In the genomic region with DNA sequence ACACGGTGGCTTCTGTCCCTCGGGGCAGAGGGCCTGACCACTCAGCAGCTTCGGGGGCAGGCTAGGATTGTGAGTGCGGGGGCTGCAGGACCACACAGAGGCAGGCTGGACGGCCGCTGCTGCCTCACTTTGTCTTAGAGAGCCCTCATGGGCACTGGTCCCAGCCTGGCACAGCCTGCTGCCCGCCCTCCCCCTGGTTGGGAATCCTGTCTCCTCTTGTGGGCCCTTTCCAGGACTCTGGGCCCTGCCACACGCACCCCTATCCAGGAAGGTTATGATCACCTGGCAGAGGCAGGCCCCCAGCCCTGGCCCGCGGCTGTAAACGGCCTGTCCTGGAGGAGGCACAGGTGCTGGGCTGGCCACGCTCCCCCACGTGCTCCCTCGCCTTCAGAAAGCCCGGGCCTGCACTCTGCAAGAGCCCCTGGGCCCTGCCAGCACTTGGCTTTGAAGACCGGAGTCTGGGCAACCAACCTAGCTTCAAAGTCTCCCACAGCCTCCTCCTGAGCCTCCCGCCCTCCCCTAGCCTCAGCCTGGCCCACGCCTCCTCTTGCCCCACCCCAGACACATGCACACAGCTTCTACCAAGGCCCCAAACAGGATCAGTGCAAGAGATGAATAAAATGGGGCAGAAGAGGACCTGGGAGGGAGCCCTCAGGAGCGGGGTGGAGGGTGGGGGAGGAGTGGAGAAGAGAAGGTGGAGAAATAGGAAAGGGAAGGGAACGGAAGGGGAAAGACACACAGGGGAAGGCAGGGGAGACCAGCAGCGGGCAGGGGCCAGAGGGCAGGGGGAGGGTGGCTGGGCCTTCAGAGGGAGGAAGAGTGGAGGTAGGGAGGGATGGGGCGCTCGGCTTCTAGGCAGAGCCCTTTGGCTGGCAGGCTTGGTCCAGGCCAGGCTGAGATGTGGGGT, we compare ENCODE assay signal across 1 cellular context.
TF ChIP-seq lines count a peak whose summit lies in the region.

No MANE protein-coding gene starts in this region.

TF ChIP-seq in H1, 55 proteins besides CTCF, POLR2A, EP300 and RAD21 (continued from another document):
- TF ChIP-seq KDM1A (IDR thresholded peaks at IDR 0.05; ENCODE audit: borderline replicate concordance, low read length) = no peak
- no peak for TF ChIP-seq JUN (IDR thresholded peaks at IDR 0.05; ENCODE audit: low read depth, low read length)
- no peak for TF ChIP-seq SP2 (IDR thresholded peaks at IDR 0.05; ENCODE audit: low read length)
- no peak for TF ChIP-seq SIX5 (IDR thresholded peaks at IDR 0.05; ENCODE audit: low read depth, low read length)
